Comparison of ENCODE assay signal across 18 cellular contexts in the genomic region with DNA sequence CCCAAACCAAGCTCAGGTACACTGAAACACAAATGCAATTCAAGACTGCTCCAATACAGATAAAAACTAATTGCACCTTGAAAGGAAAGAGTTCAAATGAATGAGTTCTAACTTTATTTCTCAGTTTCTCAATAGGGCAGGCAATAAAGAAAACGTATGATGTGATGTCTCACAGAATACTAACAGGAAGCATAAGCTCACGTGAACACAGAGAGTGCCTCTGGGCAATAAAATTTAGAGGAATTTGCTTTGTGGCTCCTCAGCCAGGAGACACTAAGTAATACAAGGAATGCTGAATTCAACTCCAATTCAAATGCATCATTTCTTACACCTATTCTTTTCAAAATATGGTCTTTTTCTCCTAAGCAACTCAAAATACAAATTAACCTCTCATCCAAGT.
DNase-seq lines count a peak whose midpoint lies in the region; ATAC-seq and TF ChIP-seq lines count a peak whose summit lies in the region.
"Had no signal": no experiment of that assay in that cellular context is flagged by ENCODE, and none has a peak within 500 bp of the region (broad histone marks: within the 10 kb centered on the region; RNA-seq: fewer than 3 reads in every experiment).

No MANE protein-coding gene starts in this region.

- DNase-seq in BJ (ENCODE audit: low read depth) (peak; percentile 18), WTC11 (ENCODE audit: low spot score) (no peak), left colon (no peak), transverse colon (no peak), esophagus squamous epithelium (lab: John Stamatoyannopoulos, UW) (no peak), erythroblast (lab: John Stamatoyannopoulos, UW) (no peak)
- DNase-seq: CD4-positive, alpha-beta T cell; CD8-positive, alpha-beta memory T cell; DMS 273 treated with DMSO at 0.1 percent for 48 hours; DMS79; GOT3; HFFc6 had no signal

- H3K9me3 ChIP-seq in transverse colon (no peaks in the 10 kb centered on the region), esophagus squamous epithelium (no peaks in the 10 kb centered on the region)
- H3K9me3 ChIP-seq: BLaER1 treated with 17β-estradiol and CSF1 and Interleukin-3, amounts not matched to agents 10 nM and 100 nM; HAP-1 had no signal

- peaks cover 54% of the 10 kb centered on the region for H3K36me3 Mint-ChIP-seq in WTC11

- ATAC-seq in WTC11 (no peak), left colon (peak; percentile 84), HG02571 (IDR thresholded peaks at IDR 0.05; ENCODE audit: unreplicated experiment) (no peak)

- H3K4me3 ChIP-seq in BJ (ENCODE audit: low read depth, low read length) (no peak overlapping the region), transverse colon (no peak overlapping the region), esophagus squamous epithelium (no peak overlapping the region)
- H3K4me3 ChIP-seq: BLaER1 treated with 17β-estradiol and CSF1 and Interleukin-3, amounts not matched to agents 10 nM and 100 nM; HAP-1 had no signal

- intact Hi-C loops in left colon (cut with DNase I, micrococcal nuclease) = no loop called here
- intact Hi-C loops in transverse colon (cut with DNase I; ENCODE audit: low total_unique reads) = no loop called here
- intact Hi-C loops in esophagus squamous epithelium (cut with DNase I) = no loop called here

- TF ChIP-seq EP300 in transverse colon (IDR thresholded peaks at IDR 0.05; ENCODE audit: low read depth) = no peak

- H3K4me1 ChIP-seq in transverse colon (peaks cover 0 to 13% (median 8%) of the 10 kb centered on the region in 4 donors), esophagus squamous epithelium (no peaks in the 10 kb centered on the region)
- H3K4me1 ChIP-seq: BLaER1 treated with 17β-estradiol and CSF1 and Interleukin-3, amounts not matched to agents 10 nM and 100 nM; HAP-1 had no signal

- no peaks in the 10 kb centered on the region for H3K4me1 Mint-ChIP-seq in WTC11
- H3K4me1 Mint-ChIP-seq: B cell; CD8-positive, alpha-beta memory T cell had no signal

- no peaks in the 10 kb centered on the region for H3K9me3 Mint-ChIP-seq in WTC11
- H3K9me3 Mint-ChIP-seq: CD14-positive monocyte; CD4-positive, alpha-beta T cell; CD8-positive, alpha-beta memory T cell; HFFc6 had no signal

- POLR2A ChIA-PET in BJ (lab: Charles Lee) (no interaction called here), WTC11 (lab: Charles Lee) (no interaction called here)

- peaks cover 7% of the 10 kb centered on the region for H3K36me3 ChIP-seq in BJ (ENCODE audit: control insufficient read depth, insufficient read depth, low read length)
- peaks cover 0 to 22% (median 9%) of the 10 kb centered on the region in 4 donors for H3K36me3 ChIP-seq in transverse colon
- H3K36me3 ChIP-seq in esophagus squamous epithelium = peaks cover 0 to 94% (median 5%) of the 10 kb centered on the region in 3 donors

- CTCF ChIA-PET in BJ (lab: Yijun Ruan, JAX) (no interaction called here), WTC11 (lab: Charles Lee) (no interaction called here)

- H3K27ac Mint-ChIP-seq in WTC11 = peak overlapping the region; percentile 8; the same call in 1 of the 2 replicates
- H3K27ac Mint-ChIP-seq: B cell; CD14-positive monocyte; CD4-positive, alpha-beta T cell; CD8-positive, alpha-beta memory T cell; HFFc6 had no signal

- H3K27me3 Mint-ChIP-seq in WTC11 (ENCODE audit: low read depth) = no peaks in the 10 kb centered on the region
- H3K27me3 Mint-ChIP-seq: B cell; CD4-positive, alpha-beta T cell; CD8-positive, alpha-beta memory T cell had no signal

- H3K4me3 Mint-ChIP-seq in WTC11 = no peak overlapping the region
- H3K4me3 Mint-ChIP-seq: B cell; CD14-positive monocyte; CD4-positive, alpha-beta T cell; CD8-positive, alpha-beta memory T cell; HFFc6 had no signal

- H3K27ac ChIP-seq in transverse colon = peak overlapping the region in 3 of 4 donors; percentile 7 to 57 (median 42)
- H3K27ac ChIP-seq in esophagus squamous epithelium = no peak overlapping the region
- H3K27ac ChIP-seq: 22Rv1; BLaER1 treated with 17β-estradiol and CSF1 and Interleukin-3, amounts not matched to agents 10 nM and 100 nM had no signal

- TF ChIP-seq POLR2A in transverse colon (IDR thresholded peaks at IDR 0.05) (no peak), esophagus squamous epithelium (IDR thresholded peaks at IDR 0.05) (no peak), erythroblast (IDR thresholded peaks at IDR 0.05; ENCODE audit: low read length) (no peak)

- WGBS in transverse colon (ENCODE audit: low coverage in 1 of 2), 2 donors = 33 to 34% methylated on average over 2 of the region's 2 CpGs
- WGBS in esophagus squamous epithelium, 2 donors = 76 to 79% methylated on average over 2 of the region's 2 CpGs

- no peaks in the 10 kb centered on the region for H3K27me3 ChIP-seq in BJ (ENCODE audit: control insufficient read depth, insufficient read depth, low read length)
- H3K27me3 ChIP-seq in transverse colon = no peaks in the 10 kb centered on the region
- H3K27me3 ChIP-seq in esophagus squamous epithelium = no peaks in the 10 kb centered on the region
- H3K27me3 ChIP-seq: BLaER1 treated with 17β-estradiol and CSF1 and Interleukin-3, amounts not matched to agents 10 nM and 100 nM had no signal

- in situ Hi-C loops in transverse colon (cut with MboI; ENCODE audit: low pct_ligation_motif_present in 1 of 4, low pct_unique_long_range_greater_than_20kb in 1 of 4, low sequenced_read_pairs in 3 of 4) = no loop called here

- TF ChIP-seq CTCF in BJ (IDR thresholded peaks at IDR 0.05; ENCODE audit: insufficient read depth, low read depth, low read length) (no peak), WTC11 (IDR thresholded peaks at IDR 0.05) (no peak), transverse colon (IDR thresholded peaks at IDR 0.05) (no peak), esophagus squamous epithelium (IDR thresholded peaks at IDR 0.05) (no peak)

TF ChIP-seq in WTC11, 78 proteins besides CTCF, POLR2A, EP300 and RAD21 (continues in another document):
- TF ChIP-seq ZNF423 (CRISPR knock-in tag; IDR thresholded peaks at IDR 0.05) (no peak), ZNF396 (CRISPR knock-in tag; IDR thresholded peaks at IDR 0.05; ENCODE audit: borderline replicate concordance) (no peak), ELF4 (CRISPR knock-in tag; IDR thresholded peaks at IDR 0.05; ENCODE audit: low read depth) (no peak), ZNF671 (CRISPR knock-in tag; IDR thresholded peaks at IDR 0.05) (no peak), SMAD3 (CRISPR knock-in tag; IDR thresholded peaks at IDR 0.05; ENCODE audit: borderline replicate concordance) (no peak), ZNF317 (CRISPR knock-in tag; IDR thresholded peaks at IDR 0.05; ENCODE audit: borderline replicate concordance, low read depth) (no peak), KAT7 (CRISPR knock-in tag; IDR thresholded peaks at IDR 0.05; ENCODE audit: borderline replicate concordance) (no peak), IRF2 (CRISPR knock-in tag; IDR thresholded peaks at IDR 0.05; ENCODE audit: borderline replicate concordance, low read depth) (no peak), ZNF121 (CRISPR knock-in tag; IDR thresholded peaks at IDR 0.05) (no peak), ZBTB21 (CRISPR knock-in tag; IDR thresholded peaks at IDR 0.05; ENCODE audit: borderline replicate concordance) (no peak), ATF1 (CRISPR knock-in tag; IDR thresholded peaks at IDR 0.05) (no peak), NR2C2 (CRISPR knock-in tag; IDR thresholded peaks at IDR 0.05) (no peak), TP53 (CRISPR knock-in tag; IDR thresholded peaks at IDR 0.05) (no peak)
- TF ChIP-seq, protein P1, sequence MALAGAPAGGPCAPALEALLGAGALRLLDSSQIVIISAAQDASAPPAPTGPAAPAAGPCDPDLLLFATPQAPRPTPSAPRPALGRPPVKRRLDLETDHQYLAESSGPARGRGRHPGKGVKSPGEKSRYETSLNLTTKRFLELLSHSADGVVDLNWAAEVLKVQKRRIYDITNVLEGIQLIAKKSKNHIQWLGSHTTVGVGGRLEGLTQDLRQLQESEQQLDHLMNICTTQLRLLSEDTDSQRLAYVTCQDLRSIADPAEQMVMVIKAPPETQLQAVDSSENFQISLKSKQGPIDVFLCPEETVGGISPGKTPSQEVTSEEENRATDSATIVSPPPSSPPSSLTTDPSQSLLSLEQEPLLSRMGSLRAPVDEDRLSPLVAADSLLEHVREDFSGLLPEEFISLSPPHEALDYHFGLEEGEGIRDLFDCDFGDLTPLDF (CRISPR knock-in tag; IDR thresholded peaks at IDR 0.05) = no peak
- TF ChIP-seq, protein P2, sequence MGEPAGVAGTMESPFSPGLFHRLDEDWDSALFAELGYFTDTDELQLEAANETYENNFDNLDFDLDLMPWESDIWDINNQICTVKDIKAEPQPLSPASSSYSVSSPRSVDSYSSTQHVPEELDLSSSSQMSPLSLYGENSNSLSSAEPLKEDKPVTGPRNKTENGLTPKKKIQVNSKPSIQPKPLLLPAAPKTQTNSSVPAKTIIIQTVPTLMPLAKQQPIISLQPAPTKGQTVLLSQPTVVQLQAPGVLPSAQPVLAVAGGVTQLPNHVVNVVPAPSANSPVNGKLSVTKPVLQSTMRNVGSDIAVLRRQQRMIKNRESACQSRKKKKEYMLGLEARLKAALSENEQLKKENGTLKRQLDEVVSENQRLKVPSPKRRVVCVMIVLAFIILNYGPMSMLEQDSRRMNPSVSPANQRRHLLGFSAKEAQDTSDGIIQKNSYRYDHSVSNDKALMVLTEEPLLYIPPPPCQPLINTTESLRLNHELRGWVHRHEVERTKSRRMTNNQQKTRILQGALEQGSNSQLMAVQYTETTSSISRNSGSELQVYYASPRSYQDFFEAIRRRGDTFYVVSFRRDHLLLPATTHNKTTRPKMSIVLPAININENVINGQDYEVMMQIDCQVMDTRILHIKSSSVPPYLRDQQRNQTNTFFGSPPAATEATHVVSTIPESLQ (CRISPR knock-in tag; IDR thresholded peaks at IDR 0.05) = no peak
- TF ChIP-seq, protein P3, sequence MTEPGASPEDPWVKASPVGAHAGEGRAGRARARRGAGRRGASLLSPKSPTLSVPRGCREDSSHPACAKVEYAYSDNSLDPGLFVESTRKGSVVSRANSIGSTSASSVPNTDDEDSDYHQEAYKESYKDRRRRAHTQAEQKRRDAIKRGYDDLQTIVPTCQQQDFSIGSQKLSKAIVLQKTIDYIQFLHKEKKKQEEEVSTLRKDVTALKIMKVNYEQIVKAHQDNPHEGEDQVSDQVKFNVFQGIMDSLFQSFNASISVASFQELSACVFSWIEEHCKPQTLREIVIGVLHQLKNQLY (CRISPR knock-in tag; IDR thresholded peaks at IDR 0.05) = no peak

Comparison
In these comparisons a context has a peak if more than half of its experiments do, and no peak if none do; other contexts are left out.
1. H3K27ac ChIP-seq: peak in transverse colon (3 of 4); none in esophagus squamous epithelium (0 of 4).